In the genomic region with DNA sequence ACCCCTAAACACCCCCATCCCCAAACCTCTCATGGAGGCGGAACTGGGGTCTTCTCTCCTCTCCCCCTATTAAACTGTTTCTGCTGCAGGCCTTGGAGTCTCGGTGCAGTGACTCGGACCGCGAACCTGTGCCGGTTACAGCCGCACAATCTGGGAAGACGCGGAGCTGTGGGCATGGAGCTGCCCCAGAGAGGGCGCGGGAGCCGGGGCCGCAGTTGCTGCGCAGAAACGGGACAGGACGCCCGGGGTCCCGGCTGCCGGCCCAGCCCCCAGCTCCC, we compare ENCODE assay signal across 8 cellular contexts. TPM values are rescaled to one million over a fixed set of nuclear protein-coding genes. Genes with fewer than 3 reads are reported as not detected.
DNase-seq lines count a peak whose midpoint lies in the region; ATAC-seq and TF ChIP-seq lines count a peak whose summit lies in the region.

No MANE protein-coding gene starts in this region.

- H3K4me1 ChIP-seq in ES-I3 (ENCODE audit: insufficient read depth, low read length) (no peaks in the 10 kb centered on the region), psoas muscle (peaks cover 11% of the 10 kb centered on the region)

- DNase-seq in activated naive CD4-positive, alpha-beta T cell treated with anti-CD3 and anti-CD28 coated beads, Interleukin-2, amount 50 U/mL, for 72 hours (ENCODE audit: low spot score in 2 of 2), result peak; percentile 16 to 55
- DNase-seq in left cardiac atrium (no peak), psoas muscle (no peak), SIG-M5 treated with dmso at 0.1 percent for 504 hours (lab: John Stamatoyannopoulos, UW; ENCODE audit: unreplicated experiment) (no peak), mesenteric fat pad (ENCODE audit: low spot score) (no peak)

- H3K4me3 ChIP-seq in psoas muscle, result peak overlapping the region; percentile 97

- H3K36me3 Mint-ChIP-seq in activated naive CD4-positive, alpha-beta T cell treated with anti-CD3 and anti-CD28 coated beads, Interleukin-2, amount 50 U/mL, for 72 hours, result peaks cover 10 to 18% of the 10 kb centered on the region in 2 donors

- H3K9ac ChIP-seq in ES-I3 (ENCODE audit: low read depth, low read length), result peak overlapping the region; percentile 12

- H3K27ac Mint-ChIP-seq in activated naive CD4-positive, alpha-beta T cell treated with anti-CD3 and anti-CD28 coated beads, Interleukin-2, amount 50 U/mL, for 72 hours, result peak overlapping the region in 1 of 2 donors; percentile 82

- H3K9me3 ChIP-seq in ES-I3 (ENCODE audit: control insufficient read depth, insufficient read depth, low read length) (no peaks in the 10 kb centered on the region), psoas muscle (no peaks in the 10 kb centered on the region)

- peak overlapping the region; percentile 95 for H3K27ac ChIP-seq in psoas muscle

- 0% methylated on average over 15 to 19 of the region's 19 CpGs for WGBS in psoas muscle, 3 donors

- peak; percentile 22 for ATAC-seq in HG03064 (IDR thresholded peaks at IDR 0.05; ENCODE audit: low read depth, unreplicated experiment)
- peak; percentile 30 to 42 for ATAC-seq in activated naive CD4-positive, alpha-beta T cell treated with anti-CD3 and anti-CD28 coated beads, Interleukin-2, amount 50 U/mL, for 72 hours
- peak; percentile 53 to 69 for ATAC-seq in left cardiac atrium
- peak; percentile 36 to 61 (median 46) for ATAC-seq in psoas muscle
- no peak for ATAC-seq in GM19397 (IDR thresholded peaks at IDR 0.05; ENCODE audit: unreplicated experiment)

- H3K27me3 ChIP-seq in psoas muscle (ENCODE audit: insufficient read depth in 3 of 3, low read length in 2 of 3), result no peaks in the 10 kb centered on the region

- peaks cover 0 to 7% of the 10 kb centered on the region in 2 donors for H3K9me3 Mint-ChIP-seq in activated naive CD4-positive, alpha-beta T cell treated with anti-CD3 and anti-CD28 coated beads, Interleukin-2, amount 50 U/mL, for 72 hours

- intact Hi-C loops in left cardiac atrium (cut with DNase I) (loop anchor here in 1 of 2 donors (2.0 kb wide), 1 partner anchor 70 kb away; a partner anchor contains a TSS), psoas muscle (cut with DNase I) (loop anchor here in 1 of 2 donors (5.0 kb wide), 2 partner anchors 33 to 37 kb away; a partner anchor contains a TSS)

- no peaks in the 10 kb centered on the region for H3K36me3 ChIP-seq in ES-I3 (ENCODE audit: insufficient read depth, low read length)
- H3K36me3 ChIP-seq in psoas muscle (ENCODE audit: insufficient read depth in 1 of 2, low read depth in 1 of 2), result no peaks in the 10 kb centered on the region

- no peak for TF ChIP-seq CTCF in psoas muscle (IDR thresholded peaks at IDR 0.05)

RNA-seq across cellular contexts. Expression of a gene that starts 0.5 kb away (rescaled TPM):
- 1 to 10 TPM in 1 of 2 donors, under 1 TPM in 1; 0.47 to 5.2 TPM for total RNA-seq in activated naive CD4-positive, alpha-beta T cell treated with anti-CD3 and anti-CD28 coated beads, Interleukin-2, amount 50 U/mL, for 72 hours
- total RNA-seq in left cardiac atrium (1 to 10 TPM; 2.9 to 4.3 TPM), psoas muscle (1 to 10 TPM in 3 of 4 donors, under 1 TPM in 1; 0.66 to 2.2 (median 1.3) TPM), mesenteric fat pad (3.3 TPM)
- under 1 TPM; 0.13 to 0.56 (median 0.27) TPM for polyA plus RNA-seq in psoas muscle

RNA-seq across cellular contexts. Expression of a gene that starts 31.6 kb away (rescaled TPM):
- 10 to 100 TPM in 1 of 2 donors, 1 to 10 TPM in 1; 4.8 to 10.8 TPM for total RNA-seq in activated naive CD4-positive, alpha-beta T cell treated with anti-CD3 and anti-CD28 coated beads, Interleukin-2, amount 50 U/mL, for 72 hours
- total RNA-seq in left cardiac atrium (1 to 10 TPM; 3.8 to 6.3 TPM), psoas muscle (1 to 10 TPM in 3 of 4 donors, under 1 TPM in 1; 0.84 to 2.5 (median 1.7) TPM), mesenteric fat pad (2.0 TPM)
- 1 to 10 TPM in 2 of 3 donors, under 1 TPM in 1; 0.90 to 7.6 (median 1.2) TPM for polyA plus RNA-seq in psoas muscle

RNA-seq across cellular contexts. Expression of a gene that starts 36.0 kb away (rescaled TPM):
- 1 to 10 TPM; 3.6 to 6.2 TPM for total RNA-seq in activated naive CD4-positive, alpha-beta T cell treated with anti-CD3 and anti-CD28 coated beads, Interleukin-2, amount 50 U/mL, for 72 hours
- total RNA-seq in left cardiac atrium (1 to 10 TPM; 2.4 to 3.6 TPM), psoas muscle (1 to 10 TPM; 1.9 TPM), mesenteric fat pad (3.3 TPM)
- polyA plus RNA-seq in psoas muscle, result 1 to 10 TPM; 1.7 to 3.4 (median 2.3) TPM

Comparison
In these comparisons a context has a peak if more than half of its experiments do, and no peak if none do; other contexts are left out.
1. DNase-seq: peak in activated naive CD4-positive, alpha-beta T cell treated with anti-CD3 and anti-CD28 coated beads, Interleukin-2, amount 50 U/mL, for 72 hours (2 of 2); none in left cardiac atrium (single experiment), psoas muscle (0 of 2), SIG-M5 treated with dmso at 0.1 percent for 504 hours (single experiment) and mesenteric fat pad (single experiment).